8 cellular contexts compared by ENCODE assay signal in genomic region chr10:114631678-114632417, GRCh38. TPM values are rescaled to one million over a fixed set of nuclear protein-coding genes. Genes with fewer than 3 reads are reported as not detected.
DNase-seq lines count a peak whose midpoint lies in the region; ATAC-seq, FAIRE-seq and TF ChIP-seq lines count a peak whose summit lies in the region.

No MANE protein-coding gene starts in this region.

- no peak for TF ChIP-seq CTCF in bronchial epithelial cell (IDR thresholded peaks at IDR 0.05; ENCODE audit: insufficient read depth, low read length, severe bottlenecking)
- no peak for TF ChIP-seq CTCF in kidney epithelial cell (IDR thresholded peaks at IDR 0.05; ENCODE audit: insufficient read depth, low read length, poor library complexity, severe bottlenecking)

- ATAC-seq in HG02981 (IDR thresholded peaks at IDR 0.05; ENCODE audit: unreplicated experiment): peak; percentile 68

- H3K27me3 ChIP-seq in SJSA1 (replicated peaks): no peaks in the 10 kb centered on the region
- no peaks in the 10 kb centered on the region for H3K27me3 ChIP-seq in bronchial epithelial cell (ENCODE audit: control insufficient read depth, insufficient read depth, low read length)
- no peaks in the 10 kb centered on the region for H3K27me3 ChIP-seq in kidney epithelial cell (ENCODE audit: control insufficient read depth, insufficient read depth, low read length)

- H3K9me3 ChIP-seq in SJSA1 (replicated peaks): no peaks in the 10 kb centered on the region

- peak overlapping the region; percentile 48 for H3K4me3 ChIP-seq in SJSA1
- peak overlapping the region; percentile 43 for H3K4me3 ChIP-seq in bronchial epithelial cell (ENCODE audit: low read depth, low read length)
- H3K4me3 ChIP-seq in kidney epithelial cell (ENCODE audit: low read depth, low read length): peak overlapping the region; percentile 76

- DNase-seq in activated T-cell treated with anti-CD3 and anti-CD28 coated beads for 1 hour (ENCODE audit: low read depth): peak; percentile 6
- DNase-seq in activated T-cell treated with anti-CD3 and anti-CD28 coated beads for 4 hours: no peak
- peak; percentile 61 to 70 for DNase-seq in SJSA1 (ENCODE audit: low read depth in 1 of 2, low spot score in 2 of 2)
- DNase-seq in bronchial epithelial cell (ENCODE audit: low read depth): no peak
- DNase-seq in kidney epithelial cell (ENCODE audit: low read depth): no peak
- DNase-seq in stimulated activated CD4-positive, alpha-beta T cell treated with anti-CD3 and anti-CD28 coated beads, Interleukin-4, amount 100 ng/mL, for 1 hour: peak; percentile 31
- no peak for DNase-seq in KBM-7

- H3K36me3 ChIP-seq in SJSA1 (peaks cover 4% of the 10 kb centered on the region; the same call in 1 of the 2 replicates), bronchial epithelial cell (ENCODE audit: control insufficient read depth, insufficient read depth, low read length) (no peaks in the 10 kb centered on the region), kidney epithelial cell (ENCODE audit: control insufficient read depth, insufficient read depth, low read length) (no peaks in the 10 kb centered on the region)

- in situ Hi-C loops in KBM-7 (cut with MboI; ENCODE audit: low pct_unique_long_range_greater_than_20kb, low sequenced_read_pairs): no loop called here

- FAIRE-seq in bronchial epithelial cell (lab: Jason Lieb, UNC): no peak

- peaks cover 65% of the 10 kb centered on the region for H3K4me1 ChIP-seq in SJSA1 (replicated peaks)

- H3K27ac ChIP-seq in SJSA1: peak overlapping the region; percentile 95

RNA-seq across cellular contexts. Expression of gene ABLIM1, which starts 26.2 kb away (rescaled TPM):
- 5.4 and 10.4 TPM in 2 replicates for total RNA-seq in SJSA1 (2014; rRNA removed; shearing (Covaris generic))
- 152 and 264 TPM in 2 replicates for total RNA-seq in bronchial epithelial cell
- 41.9 and 51.9 TPM in 2 replicates for total RNA-seq in kidney epithelial cell

Comparison
In these comparisons a context has a peak if more than half of its experiments do, and no peak if none do; other contexts are left out.
1. DNase-seq: peak in activated T-cell treated with anti-CD3 and anti-CD28 coated beads for 1 hour (single experiment), SJSA1 (2 of 2) and stimulated activated CD4-positive, alpha-beta T cell treated with anti-CD3 and anti-CD28 coated beads, Interleukin-4, amount 100 ng/mL, for 1 hour (single experiment); none in activated T-cell treated with anti-CD3 and anti-CD28 coated beads for 4 hours (single experiment), bronchial epithelial cell (single experiment), kidney epithelial cell (single experiment) and KBM-7 (single experiment).
2. Peak in every context shown above with its lines, with median percentiles within 50 percentile points of each other: H3K4me3 ChIP-seq.